ENCODE assay signal across 15 cellular contexts in genomic region chr15:62749036-62749435, GRCh38.
"Had no signal": no experiment of that assay in that cellular context is flagged by ENCODE, and none has a peak within 500 bp of the region (broad histone marks: within the 10 kb centered on the region; RNA-seq: fewer than 3 reads in every experiment).

No MANE protein-coding gene starts in this region.

- H3K4me1 ChIP-seq: colonic mucosa, parathyroid adenoma had no signal

- H3K9me3 ChIP-seq: colonic mucosa, thoracic aorta had no signal

- H3K27ac ChIP-seq: cardiac muscle cell, colonic mucosa, hepatocyte, parathyroid adenoma, thoracic aorta had no signal

- H2AFZ ChIP-seq: hepatocyte, parathyroid adenoma had no signal

- H3K9ac ChIP-seq: parathyroid adenoma had no signal

- H3K27me3 ChIP-seq: cardiac muscle cell, colonic mucosa, hepatocyte had no signal

- H3K36me3 ChIP-seq: cardiac muscle cell, colonic mucosa had no signal

- H3K4me3 ChIP-seq: cardiac muscle cell, colonic mucosa, hepatocyte, thoracic aorta had no signal

- ATAC-seq: esophagus mucosa had no signal

- H3K4me2 ChIP-seq: hepatocyte had no signal

- DNase-seq: activated CD4-positive, alpha-beta T cell treated with anti-CD3 and anti-CD28 coated beads for 1 hour; activated CD4-positive, alpha-beta T cell treated with anti-CD3 and anti-CD28 coated beads, Interleukin-2, amount 50 U/mL, for 4 hours; activated naive CD4-positive, alpha-beta T cell treated with anti-CD3 and anti-CD28 coated beads, Interleukin-2, amount 10 ng/mL, durations not matched to agents 7 days and 5 days; activated T-cell treated with anti-CD3 and anti-CD28 coated beads for 4 hours; colonic mucosa; retina; stimulated activated CD4-positive, alpha-beta T cell treated with anti-CD3 and anti-CD28 coated beads, Interleukin-15, amount 100 ng/mL, for 24 hours; stimulated activated CD4-positive, alpha-beta T cell treated with anti-CD3 and anti-CD28 coated beads, Interleukin-4, amount 100 ng/mL, for 24 hours; stimulated activated naive CD4-positive, alpha-beta T cell treated with Interleukin-2 at 50 U/mL for 16 hours; T-helper 9 cell had no signal

- H3K79me2 ChIP-seq: hepatocyte, parathyroid adenoma had no signal
